In the genomic region with DNA sequence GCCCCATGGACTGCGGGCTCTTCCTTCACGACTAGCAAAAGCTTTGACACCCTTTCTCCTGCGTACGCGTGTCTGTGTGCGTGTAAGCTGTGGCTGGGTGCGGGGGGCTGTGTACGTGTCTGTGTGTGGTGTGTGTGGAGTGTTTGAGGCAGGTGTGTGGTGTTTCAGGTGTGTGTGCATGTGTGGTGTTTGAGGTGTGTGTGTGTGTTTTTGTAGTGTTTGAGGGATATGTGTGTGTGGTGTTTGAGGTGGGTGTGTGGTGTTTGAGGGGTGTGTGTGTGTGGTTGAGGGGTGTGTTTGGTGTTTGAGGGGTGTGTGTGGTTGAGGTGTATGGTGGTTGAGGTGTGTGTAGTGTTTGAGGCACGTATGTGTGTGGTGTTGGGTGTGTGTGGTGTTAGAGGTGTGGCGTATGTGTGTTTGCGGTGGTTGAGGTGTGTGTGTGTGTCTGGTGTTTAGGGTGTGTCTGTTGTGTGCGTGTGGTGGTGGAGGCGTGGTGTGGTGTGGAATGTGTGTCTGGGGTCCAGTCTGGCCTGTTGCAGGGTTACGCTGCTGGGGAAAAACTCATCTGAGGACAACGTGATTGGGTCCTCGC, we compare ENCODE assay signal across 8 cellular contexts. TPM values are rescaled to one million over a fixed set of nuclear protein-coding genes. Genes with fewer than 3 reads are reported as not detected.
DNase-seq lines count a peak whose midpoint lies in the region; ATAC-seq, FAIRE-seq and TF ChIP-seq lines count a peak whose summit lies in the region.

No MANE protein-coding gene starts in this region.

- 27 to 33% (median 30%) methylated on average over 16 of the region's 16 CpGs for WGBS in heart left ventricle, 4 donors
- 20 to 23% (median 21%) methylated on average over 16 of the region's 16 CpGs for WGBS in small intestine, 3 donors

- ATAC-seq in GM19452 (IDR thresholded peaks at IDR 0.05; ENCODE audit: unreplicated experiment) (peak; percentile 6), T-helper 17 cell (no peak), heart left ventricle (peak in 1 of 4 donors; percentile 1), GM18873 (IDR thresholded peaks at IDR 0.05; ENCODE audit: low FRiP score, unreplicated experiment) (no peak), GM21576 (IDR thresholded peaks at IDR 0.05; ENCODE audit: unreplicated experiment) (no peak)

- H3K36me3 ChIP-seq in heart left ventricle (peaks cover 0 to 15% (median 0%) of the 10 kb centered on the region in 9 donors), small intestine (ENCODE audit: control insufficient read depth in 2 of 2, insufficient read depth in 2 of 2, low read length in 2 of 2) (no peaks in the 10 kb centered on the region)

- no peak for TF ChIP-seq POLR2A in heart left ventricle (IDR thresholded peaks at IDR 0.05)

- peaks cover 0 to 26% (median 17%) of the 10 kb centered on the region in 12 donors for H3K4me1 ChIP-seq in heart left ventricle
- peaks cover 5 to 10% of the 10 kb centered on the region in 2 donors for H3K4me1 ChIP-seq in small intestine (ENCODE audit: control insufficient read depth in 2 of 2, insufficient read depth in 1 of 2, low read depth in 1 of 2, low read length in 1 of 2)

- no peaks in the 10 kb centered on the region for H3K27me3 ChIP-seq in heart left ventricle
- H3K27me3 ChIP-seq in small intestine (ENCODE audit: control insufficient read depth in 2 of 2, insufficient read depth in 2 of 2, low read length in 2 of 2) = no peaks in the 10 kb centered on the region

- no peak for TF ChIP-seq CTCF in heart left ventricle (IDR thresholded peaks at IDR 0.05)

- intact Hi-C loops in heart left ventricle (cut with DNase I) (loop anchor here in 9 of 10 donors (5.0 kb wide), 5 partner anchors 44 to 84 kb away; a partner anchor contains a TSS), posterior cingulate gyrus (cut with DNase I) (loop anchor here (5.0 kb wide), 1 partner anchor 69 kb away; no protein-coding TSS in a partner anchor)

- H3K27me3 Mint-ChIP-seq in T-helper 17 cell = no peaks in the 10 kb centered on the region

- DNase-seq in T-helper 17 cell (no peak), heart left ventricle (no peak), small intestine (peak; percentile 20), DMS114 treated with DMSO at 0.1 percent for 48 hours (lab: John Stamatoyannopoulos, UW; ENCODE audit: unreplicated experiment) (no peak), posterior cingulate gyrus (no peak)

- H3K4me3 ChIP-seq in heart left ventricle (peak overlapping the region; percentile 61 to 92 (median 82)), small intestine (ENCODE audit: low read depth in 1 of 2, low read length in 2 of 2) (peak overlapping the region; percentile 45 to 51)

- no peak for FAIRE-seq in small intestine (lab: Jason Lieb, UNC)

- H3K9me3 ChIP-seq in T-helper 17 cell (ENCODE audit: control insufficient read depth, low read length, poor library complexity, severe bottlenecking) (no peaks in the 10 kb centered on the region), heart left ventricle (no peaks in the 10 kb centered on the region), small intestine (ENCODE audit: control insufficient read depth, low read depth) (no peaks in the 10 kb centered on the region)

- peak overlapping the region; percentile 96 for H3K4me3 Mint-ChIP-seq in T-helper 17 cell

- H3K36me3 Mint-ChIP-seq in T-helper 17 cell (ENCODE audit: low read depth) = peaks cover 5% of the 10 kb centered on the region

- H3K27ac Mint-ChIP-seq in T-helper 17 cell = peak overlapping the region; percentile 97

- H3K4me1 Mint-ChIP-seq in T-helper 17 cell = peaks cover 19% of the 10 kb centered on the region

- H3K27ac ChIP-seq in heart left ventricle = peak overlapping the region in 11 of 12 donors; percentile 72 to 93 (median 85)
- H3K27ac ChIP-seq in small intestine (ENCODE audit: low read depth in 1 of 2, low read length in 1 of 2) = peak overlapping the region; percentile 69 to 73

RNA-seq across cellular contexts. Expression of a gene that starts 0.7 kb away (rescaled TPM):
- total RNA-seq in T-helper 17 cell (10 to 100 TPM; 59.4 to 64.0 TPM), heart left ventricle (10 to 100 TPM; 19.1 to 40.5 (median 27.2) TPM)
- polyA plus RNA-seq in heart left ventricle (10 to 100 TPM; 16.7 to 25.0 TPM), small intestine (10 to 100 TPM; 28.2 to 85.9 (median 79.8) TPM)

RNA-seq across cellular contexts. Expression of a gene that starts 28.0 kb away (rescaled TPM):
- total RNA-seq in T-helper 17 cell (under 1 TPM; 0.08 to 0.17 TPM), heart left ventricle (under 1 TPM; 0.09 to 0.79 (median 0.25) TPM)
- polyA plus RNA-seq in heart left ventricle (under 1 TPM; 0.23 to 0.35 TPM), small intestine (1 to 10 TPM in 1 of 3 donors, under 1 TPM in 2; 0.22 to 3.5 (median 0.27) TPM)

RNA-seq across cellular contexts. Expression of a gene that starts 44.0 kb away (rescaled TPM):
- total RNA-seq in T-helper 17 cell (under 1 TPM in 1 of 2 donors, not detected in 1; 0.07 TPM), heart left ventricle (10 to 100 TPM; 11.3 to 36.0 (median 21.9) TPM)
- polyA plus RNA-seq in heart left ventricle (10 to 100 TPM; 14.9 to 23.2 TPM), small intestine (10 to 100 TPM in 1 of 3 donors, under 1 TPM in 2; 0.27 to 10.0 (median 0.45) TPM)

RNA-seq across cellular contexts. Expression of a gene that starts 46.0 kb away (rescaled TPM):
- total RNA-seq in T-helper 17 cell (100 to 1,000 TPM; 133 to 181 TPM), heart left ventricle (10 to 100 TPM; 23.3 to 54.6 (median 35.6) TPM)
- polyA plus RNA-seq in heart left ventricle (10 to 100 TPM; 16.7 to 77.1 TPM), small intestine (100 to 1,000 TPM in 2 of 3 donors, 10 to 100 TPM in 1; 61.2 to 371 (median 336) TPM)

RNA-seq across cellular contexts. Expression of a gene that starts 50.4 kb away (rescaled TPM):
- total RNA-seq in T-helper 17 cell (10 to 100 TPM; 40.0 to 59.5 TPM), heart left ventricle (100 to 1,000 TPM; 115 to 467 (median 306) TPM)
- polyA plus RNA-seq in heart left ventricle (100 to 1,000 TPM in 1 of 2 donors, 10 to 100 TPM in 1; 51.4 to 267 TPM), small intestine (100 to 1,000 TPM in 1 of 3 donors, 10 to 100 TPM in 2; 14.6 to 115 (median 54.3) TPM)

Comparison
In these comparisons a context has a peak if more than half of its experiments do, and no peak if none do; other contexts are left out.
1. RNA of a gene that starts 44.0 kb away (total RNA-seq): 11.3 to 36.0 TPM in heart left ventricle; 0.07 TPM in T-helper 17 cell; every median in the first group is over 10 times any median in the second.